In genomic region chr1:245822997-245823396, GRCh38 we compare ENCODE assay signal across 14 cellular contexts.
DNase-seq lines count a peak whose midpoint lies in the region; ATAC-seq and TF ChIP-seq lines count a peak whose summit lies in the region.
"Had no signal": no experiment of that assay in that cellular context is flagged by ENCODE, and none has a peak within 500 bp of the region (broad histone marks: within the 10 kb centered on the region; RNA-seq: fewer than 3 reads in every experiment).

No MANE protein-coding gene starts in this region.

- POLR2A ChIA-PET in AG04450 (lab: Yijun Ruan, JAX) = interaction anchor here (0.7 to 0.9 kb wide), 6 partner anchors 12 to 668 kb away, joined by 3 to 5 read pairs (median 4); partner anchors contain the start of gene KIF26B

- H3K4me1 Mint-ChIP-seq in brain = peaks cover 10% of the 10 kb centered on the region
- H3K4me1 Mint-ChIP-seq: activated naive CD8-positive, alpha-beta T cell treated with anti-CD3 and anti-CD28 coated beads, Interleukin-2, amount 10 ng/mL, durations not matched to agents 7 days and 5 days; CD4-positive, CD25-positive, alpha-beta regulatory T cell; memory B cell had no signal

- H3K27me3 ChIP-seq in AG04450 (ENCODE audit: control insufficient read depth, insufficient read depth, low read length) (no peaks in the 10 kb centered on the region), left lung (no peaks in the 10 kb centered on the region)
- H3K27me3 ChIP-seq: esophagus muscularis mucosa had no signal

- TF ChIP-seq CTCF in AG04450 (IDR thresholded peaks at IDR 0.05; ENCODE audit: low read depth, low read length) (no peak), brain (conservative IDR thresholded peaks at IDR 0.05) (no peak), left lung (IDR thresholded peaks at IDR 0.05) (no peak)

- peak overlapping the region in 3 of 5 experiments; percentile 12 to 29 (median 16) for H3K27ac Mint-ChIP-seq in brain
- H3K27ac Mint-ChIP-seq: activated naive CD8-positive, alpha-beta T cell treated with anti-CD3 and anti-CD28 coated beads, Interleukin-2, amount 10 ng/mL, durations not matched to agents 7 days and 5 days; CD4-positive, CD25-positive, alpha-beta regulatory T cell; memory B cell had no signal

- intact Hi-C loops in left lung (cut with DNase I) = no loop called here
- intact Hi-C loops in left ventricle myocardium superior (cut with micrococcal nuclease) = no loop called here

- CTCF ChIA-PET in AG04450 (lab: Charles Lee) = no interaction called here

- peaks cover 4 to 8% (median 7%) of the 10 kb centered on the region in 5 experiments for H3K9me3 Mint-ChIP-seq in brain

- H3K4me3 ChIP-seq in AG04450 (ENCODE audit: low read depth, low read length) (peak overlapping the region; percentile 1; the same call in 1 of the 2 replicates), left lung (no peak overlapping the region)
- H3K4me3 ChIP-seq: esophagus muscularis mucosa had no signal

- peaks cover 2% of the 10 kb centered on the region for H3K27me3 Mint-ChIP-seq in brain
- H3K27me3 Mint-ChIP-seq: activated naive CD8-positive, alpha-beta T cell treated with anti-CD3 and anti-CD28 coated beads, Interleukin-2, amount 10 ng/mL, durations not matched to agents 7 days and 5 days; CD4-positive, CD25-positive, alpha-beta regulatory T cell; memory B cell had no signal

- H3K36me3 ChIP-seq in left lung = no peaks in the 10 kb centered on the region
- H3K36me3 ChIP-seq: esophagus muscularis mucosa had no signal

- H3K4me1 ChIP-seq in left lung = no peaks in the 10 kb centered on the region
- H3K4me1 ChIP-seq: esophagus muscularis mucosa had no signal

- ATAC-seq in left lung (peak; percentile 93), left ventricle myocardium superior (no peak), GM21529 (IDR thresholded peaks at IDR 0.05; ENCODE audit: unreplicated experiment) (no peak)

- H3K4me3 Mint-ChIP-seq in brain = no peak overlapping the region
- H3K4me3 Mint-ChIP-seq: activated naive CD8-positive, alpha-beta T cell treated with anti-CD3 and anti-CD28 coated beads, Interleukin-2, amount 10 ng/mL, durations not matched to agents 7 days and 5 days; CD4-positive, CD25-positive, alpha-beta regulatory T cell; memory B cell had no signal

- peaks cover 14% of the 10 kb centered on the region for H3K36me3 Mint-ChIP-seq in brain

- DNase-seq in AG04450 (ENCODE audit: low read depth, low spot score) (peak; percentile 82), LHCN-M2 (ENCODE audit: low read depth) (peak; percentile 87), left lung (no peak), NCI-H345 treated with DMSO at 0.1 percent for 48 hours (lab: John Stamatoyannopoulos, UW; ENCODE audit: unreplicated experiment) (no peak), left ventricle myocardium superior (no peak), NCI-H146 treated with DMSO at 0.1 percent for 48 hours (lab: John Stamatoyannopoulos, UW; ENCODE audit: unreplicated experiment) (no peak)
- DNase-seq: activated naive CD8-positive, alpha-beta T cell treated with anti-CD3 and anti-CD28 coated beads, Interleukin-2, amount 10 ng/mL, durations not matched to agents 7 days and 5 days; CD4-positive, CD25-positive, alpha-beta regulatory T cell; NCI-H1436; stimulated activated naive CD4-positive, alpha-beta T cell had no signal

- peaks cover 4% of the 10 kb centered on the region for H3K9me3 ChIP-seq in AG04450 (ENCODE audit: control insufficient read depth, insufficient read depth, low read length)
- peaks cover 0 to 3% of the 10 kb centered on the region in 2 donors for H3K9me3 ChIP-seq in left lung
- H3K9me3 ChIP-seq: esophagus muscularis mucosa had no signal

- H3K27ac ChIP-seq in AG04450 (ENCODE audit: low read depth, low read length) (peak overlapping the region; percentile 97), left lung (peak overlapping the region; percentile 28 to 36)
- H3K27ac ChIP-seq: esophagus muscularis mucosa had no signal

Comparison
In these comparisons a context has a peak if more than half of its experiments do, and no peak if none do; other contexts are left out.
1. DNase-seq: peak in AG04450 (single experiment) and LHCN-M2 (single experiment); none in left lung (0 of 2), NCI-H345 treated with DMSO at 0.1 percent for 48 hours (single experiment), left ventricle myocardium superior (single experiment) and NCI-H146 treated with DMSO at 0.1 percent for 48 hours (single experiment).